28 cellular contexts compared by ENCODE assay signal in the genomic region with DNA sequence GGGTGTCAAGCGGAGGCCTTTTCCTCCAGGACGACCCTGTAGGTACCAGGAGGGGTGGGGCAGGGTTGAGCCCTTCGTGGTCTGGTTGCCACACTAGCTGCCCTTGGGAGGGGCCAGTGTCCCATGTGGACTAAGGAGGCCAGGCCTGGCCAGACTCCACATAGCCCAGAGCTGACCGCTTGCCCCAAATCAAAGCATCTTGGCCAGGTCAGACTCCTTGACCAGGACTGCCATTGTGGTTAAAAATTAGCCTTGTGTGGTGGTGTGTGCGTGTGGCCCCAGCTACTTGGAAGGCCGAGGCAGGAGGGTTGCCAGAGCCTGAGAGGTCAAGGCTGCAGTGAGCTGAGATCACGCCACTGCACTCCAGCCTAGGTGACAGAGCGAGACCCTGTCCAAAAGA. TPM values are rescaled to one million over a fixed set of nuclear protein-coding genes. Genes with fewer than 3 reads are reported as not detected.
DNase-seq lines count a peak whose midpoint lies in the region; ATAC-seq and TF ChIP-seq lines count a peak whose summit lies in the region.
"Had no signal": no experiment of that assay in that cellular context is flagged by ENCODE, and none has a peak within 500 bp of the region (broad histone marks: within the 10 kb centered on the region; RNA-seq: fewer than 3 reads in every experiment).

No MANE protein-coding gene starts in this region.

- no peak overlapping the region for H3K4me2 ChIP-seq in mesendoderm (ENCODE audit: low read length)
- H3K4me2 ChIP-seq: BLaER1 treated with 17β-estradiol and CSF1 and Interleukin-3, amounts not matched to agents 10 nM and 100 nM; KMS-11; smooth muscle cell had no signal

- in situ Hi-C loops in gastrocnemius medialis (cut with MboI; ENCODE audit: low sequenced_read_pairs in 4 of 4), result no loop called here

- CTCF ChIA-PET in AG04450 (lab: Charles Lee), result interaction anchor here (0.5 to 1.5 kb wide), 2 partner anchors 21 to 23 kb away, joined by 3 to 7 read pairs; no protein-coding TSS in a partner anchor

- no peak overlapping the region for H4K8ac ChIP-seq in mesendoderm (ENCODE audit: low read depth, low read length)

- peaks cover 5 to 73% (median 40%) of the 10 kb centered on the region in 4 donors for H3K36me3 ChIP-seq in right lobe of liver
- H3K36me3 ChIP-seq in gastrocnemius medialis, result peaks cover 0 to 56% of the 10 kb centered on the region in 2 donors
- H3K36me3 ChIP-seq in prostate gland, result peaks cover 4 to 25% of the 10 kb centered on the region in 2 donors
- peaks cover 12% of the 10 kb centered on the region for H3K36me3 ChIP-seq in mesendoderm (ENCODE audit: control insufficient read depth, insufficient read depth, low read length)
- H3K36me3 ChIP-seq: MG63 had no signal

- no peaks in the 10 kb centered on the region for H3K79me1 ChIP-seq in mesendoderm (ENCODE audit: low read length)

- no peak overlapping the region for H3K18ac ChIP-seq in mesendoderm (ENCODE audit: low read length)

- H3K4me1 ChIP-seq in right lobe of liver, result peaks cover 0 to 56% (median 24%) of the 10 kb centered on the region in 4 donors
- H3K4me1 ChIP-seq in gastrocnemius medialis, result peaks cover 2 to 16% of the 10 kb centered on the region in 2 donors
- H3K4me1 ChIP-seq in prostate gland (replicated peaks), result no peaks in the 10 kb centered on the region
- H3K4me1 ChIP-seq in mesendoderm (ENCODE audit: control insufficient read depth, low read depth, low read length), result no peaks in the 10 kb centered on the region

- no peak overlapping the region for H3K56ac ChIP-seq in mesendoderm (ENCODE audit: low read length)

- intact Hi-C loops in right lobe of liver (cut with DNase I) (no loop called here), gastrocnemius medialis (cut with DNase I; ENCODE audit: low total_unique reads) (no loop called here), prostate gland (cut with DNase I) (no loop called here)

- H2BK120ac ChIP-seq in mesendoderm (ENCODE audit: low read depth, low read length), result no peak overlapping the region

- TF ChIP-seq POLR2A in right lobe of liver (IDR thresholded peaks at IDR 0.05), result no peak
- TF ChIP-seq POLR2A in gastrocnemius medialis (IDR thresholded peaks at IDR 0.05), result no peak
- no peak for TF ChIP-seq POLR2A in prostate gland (IDR thresholded peaks at IDR 0.05)

- H3K23ac ChIP-seq in mesendoderm (ENCODE audit: low read length), result no peak overlapping the region

- no peak overlapping the region for H3K9ac ChIP-seq in mesendoderm (ENCODE audit: low read length)
- H3K9ac ChIP-seq: BLaER1 treated with 17β-estradiol and CSF1 and Interleukin-3, amounts not matched to agents 10 nM and 100 nM; KMS-11 had no signal

- WGBS in right lobe of liver (ENCODE audit: insufficient coverage, low coverage, low lambda C conversion rate, missing lambda C conversion rate), result 24% methylated on average over 3 of the region's 8 CpGs
- 85% methylated on average over 8 of the region's 8 CpGs for WGBS in prostate gland
- no CpG with 5 or more reads among the region's 8 CpGs for WGBS in mesendoderm (ENCODE audit: extremely low coverage, insufficient coverage, low lambda C conversion rate)

- TF ChIP-seq CTCF in AG04450 (IDR thresholded peaks at IDR 0.05; ENCODE audit: low read depth, low read length) (no peak), right lobe of liver (IDR thresholded peaks at IDR 0.05) (no peak), gastrocnemius medialis (IDR thresholded peaks at IDR 0.05 in 4 of 5, conservative IDR thresholded peaks at IDR 0.05 in 1 of 5) (no peak), prostate gland (IDR thresholded peaks at IDR 0.05) (no peak)

- H4K5ac ChIP-seq in mesendoderm (ENCODE audit: low read length), result no peak overlapping the region

- H3K27me3 ChIP-seq in AG04450 (ENCODE audit: control insufficient read depth, insufficient read depth, low read length), result no peaks in the 10 kb centered on the region
- H3K27me3 ChIP-seq in right lobe of liver, result no peaks in the 10 kb centered on the region
- no peaks in the 10 kb centered on the region for H3K27me3 ChIP-seq in gastrocnemius medialis
- no peaks in the 10 kb centered on the region for H3K27me3 ChIP-seq in prostate gland (replicated peaks; ENCODE audit: insufficient read depth)
- H3K27me3 ChIP-seq in mesendoderm (ENCODE audit: insufficient read depth, low read length, poor library complexity), result no peaks in the 10 kb centered on the region
- H3K27me3 ChIP-seq: BLaER1 treated with 17β-estradiol and CSF1 and Interleukin-3, amounts not matched to agents 10 nM and 100 nM; MG63 had no signal

- H3K4ac ChIP-seq in mesendoderm (ENCODE audit: low read depth, low read length), result no peak overlapping the region

- no peaks in the 10 kb centered on the region for H3K79me2 ChIP-seq in mesendoderm (ENCODE audit: control insufficient read depth, insufficient read depth, low read length)

- POLR2A ChIA-PET in AG04450 (lab: Yijun Ruan, JAX), result no interaction called here

- H3K4me3 ChIP-seq in AG04450 (ENCODE audit: low read depth, low read length) (no peak overlapping the region), right lobe of liver (no peak overlapping the region), gastrocnemius medialis (no peak overlapping the region), prostate gland (no peak overlapping the region), mesendoderm (ENCODE audit: low read length) (no peak overlapping the region)
- H3K4me3 ChIP-seq: BLaER1 treated with 17β-estradiol and CSF1 and Interleukin-3, amounts not matched to agents 10 nM and 100 nM; MG63; smooth muscle cell; thoracic aorta had no signal

- H2BK5ac ChIP-seq in mesendoderm (ENCODE audit: low read length), result no peak overlapping the region

- no peak overlapping the region for H2BK15ac ChIP-seq in mesendoderm (replicated peaks; ENCODE audit: low read depth)

- H3K27ac ChIP-seq in AG04450 (ENCODE audit: low read depth, low read length) (peak overlapping the region; percentile 21), right lobe of liver (peak overlapping the region; percentile 56 to 85 (median 73)), gastrocnemius medialis (peak overlapping the region in 3 of 4 donors; percentile 43 to 78 (median 62)), prostate gland (no peak overlapping the region), mesendoderm (ENCODE audit: low read depth, low read length) (no peak overlapping the region)
- H3K27ac ChIP-seq: BLaER1 treated with 17β-estradiol and CSF1 and Interleukin-3, amounts not matched to agents 10 nM and 100 nM; KMS-11; thoracic aorta had no signal

- no peak overlapping the region for H2AK5ac ChIP-seq in mesendoderm (ENCODE audit: low read length)

- H3K9me3 ChIP-seq in AG04450 (ENCODE audit: control insufficient read depth, insufficient read depth, low read length) (no peaks in the 10 kb centered on the region), right lobe of liver (no peaks in the 10 kb centered on the region), gastrocnemius medialis (no peaks in the 10 kb centered on the region), prostate gland (no peaks in the 10 kb centered on the region)
- H3K9me3 ChIP-seq: BLaER1 treated with 17β-estradiol and CSF1 and Interleukin-3, amounts not matched to agents 10 nM and 100 nM; MG63; thoracic aorta had no signal

- DNase-seq in AG04450 (ENCODE audit: low read depth, low spot score), result no peak
- DNase-seq in right lobe of liver, result peak; percentile 82 to 94 (median 91)
- no peak for DNase-seq in gastrocnemius medialis
- no peak for DNase-seq in DMS79 treated with DMSO at 0.1 percent for 48 hours (lab: John Stamatoyannopoulos, UW)
- no peak for DNase-seq in prostate gland (ENCODE audit: low spot score)
- DNase-seq in NCI-H748 (lab: John Stamatoyannopoulos, UW; ENCODE audit: unreplicated experiment), result no peak
- DNase-seq in mesendoderm, result no peak
- DNase-seq: activated CD8-positive, alpha-beta T cell treated with anti-CD3 and anti-CD28 coated beads, Interleukin-2, amount 10 ng/mL, durations not matched to agents 7 days and 5 days; activated naive CD4-positive, alpha-beta T cell treated with anti-CD3 and anti-CD28 coated beads, Interleukin-2, amount 10 ng/mL, durations not matched to agents 7 days and 5 days; cerebellar nuclear complex; DMS79; foreskin melanocyte; GDM1; hippocampal formation; NCI-H1105; NCI-H187; NCI-H524 treated with DMSO at 0.1 percent for 48 hours; SHP77; stimulated activated naive CD4-positive, alpha-beta T cell treated with Interleukin-2 at 50 U/mL for 16 hours; T-helper 2 cell had no signal

- ATAC-seq in esophagus mucosa (peak; percentile 16), right lobe of liver (peak; percentile 50 to 64 (median 56)), gastrocnemius medialis (no peak)
- ATAC-seq: activated CD4-positive, CD25-positive, alpha-beta regulatory T cell treated with anti-CD3 and anti-CD28 coated beads, Interleukin-2, amount 50 U/mL, for 24 hours; activated CD8-positive, alpha-beta T cell treated with anti-CD3 and anti-CD28 coated beads, Interleukin-2, amount 10 ng/mL, durations not matched to agents 7 days and 5 days; activated T-helper 17 cell treated with anti-CD3 and anti-CD28 coated beads, Interleukin-2, amount 50 U/mL, for 72 hours had no signal

RNA-seq across cellular contexts. Expression of gene ALDH2, which starts 24.8 kb away (rescaled TPM):
- polyA plus RNA-seq in AG04450 (2011; rRNA removed), result 84.1 and 90.8 TPM in 2 replicates
- polyA minus RNA-seq in AG04450 (2011; rRNA and poly(A)+ RNA removed), result 42.2 and 53.0 TPM in 2 replicates
- 135 TPM for total RNA-seq in esophagus mucosa
- 1,000 to 10,000 TPM in 2 of 6 experiments, 100 to 1,000 TPM in 4; 287 to 1,060 (median 749) TPM for total RNA-seq in right lobe of liver
- total RNA-seq in gastrocnemius medialis, result 100 to 1,000 TPM in 1 of 4 donors, 10 to 100 TPM in 3; 70.9 to 156 (median 89.9) TPM
- total RNA-seq in prostate gland, result 100 to 1,000 TPM; 107 to 164 TPM
- 9.7 TPM for polyA plus RNA-seq in mesendoderm (2013, experiment 1 of 2)
- polyA plus RNA-seq in mesendoderm (2013, experiment 2 of 2), result 9.5 TPM

RNA-seq across cellular contexts. Expression of gene MAPKAPK5, which starts 50.5 kb away (rescaled TPM):
- 32.1 and 33.5 TPM in 2 replicates for polyA plus RNA-seq in AG04450 (2011; rRNA removed)
- 27.0 and 36.3 TPM in 2 replicates for polyA minus RNA-seq in AG04450 (2011; rRNA and poly(A)+ RNA removed)
- total RNA-seq in esophagus mucosa, result 24.0 TPM
- total RNA-seq in right lobe of liver, result 10 to 100 TPM; 18.0 to 28.1 (median 19.9) TPM
- total RNA-seq in gastrocnemius medialis, result 10 to 100 TPM; 32.3 to 57.8 (median 48.0) TPM
- 10 to 100 TPM; 48.5 to 80.6 TPM for total RNA-seq in prostate gland
- 35.8 TPM for polyA plus RNA-seq in mesendoderm (2013, experiment 1 of 2)
- polyA plus RNA-seq in mesendoderm (2013, experiment 2 of 2), result 34.7 TPM

Comparison
In these comparisons a context has a peak if more than half of its experiments do, and no peak if none do; other contexts are left out.
1. DNase-seq: peak in right lobe of liver (3 of 3); none in AG04450 (single experiment), gastrocnemius medialis (0 of 2), DMS79 treated with DMSO at 0.1 percent for 48 hours (single experiment), prostate gland (single experiment), NCI-H748 (single experiment) and mesendoderm (single experiment).
2. H3K27ac ChIP-seq: peak in AG04450 (single experiment), right lobe of liver (3 of 3) and gastrocnemius medialis (3 of 4); none in prostate gland (0 of 2) and mesendoderm (single experiment).
3. ATAC-seq: peak in esophagus mucosa (single experiment) and right lobe of liver (4 of 4); none in gastrocnemius medialis (0 of 2).